Comparison of ENCODE assay signal across 23 cellular contexts in genomic region chr13:111013196-111013595, GRCh38.
DNase-seq lines count a peak whose midpoint lies in the region; ATAC-seq, FAIRE-seq and TF ChIP-seq lines count a peak whose summit lies in the region.
"Had no signal": no experiment of that assay in that cellular context is flagged by ENCODE, and none has a peak within 500 bp of the region (broad histone marks: within the 10 kb centered on the region; RNA-seq: fewer than 3 reads in every experiment).

No MANE protein-coding gene starts in this region.

- H3K79me2 ChIP-seq in HepG2 (ENCODE audit: insufficient read depth, low read length) (no peaks in the 10 kb centered on the region), K562 (ENCODE audit: control insufficient read depth, insufficient read depth, low read length) (no peaks in the 10 kb centered on the region)

- in situ Hi-C loops in HepG2 (cut with HindIII; ENCODE audit: extremely low pct_ligation_motif_present, low pct_unique_long_range_greater_than_20kb): no loop called here
- in situ Hi-C loops in K562 (cut with MboI): no loop called here

- H3K4me1 Mint-ChIP-seq in activated CD4-positive, alpha-beta T cell treated with anti-CD3 and anti-CD28 coated beads, Interleukin-2, amount 10 ng/mL, durations not matched to agents 24 days and 14 days: peaks cover 26% of the 10 kb centered on the region
- H3K4me1 Mint-ChIP-seq in activated CD8-positive, alpha-beta T cell treated with anti-CD3 and anti-CD28 coated beads, Interleukin-2, amount 10 ng/mL, durations not matched to agents 7 days and 5 days (ENCODE audit: low read depth): peaks cover 29% of the 10 kb centered on the region
- no peaks in the 10 kb centered on the region for H3K4me1 Mint-ChIP-seq in activated CD8-positive, alpha-beta T cell treated with anti-CD3 and anti-CD28 coated beads for 36 hours (ENCODE audit: low read depth)
- H3K4me1 Mint-ChIP-seq: B cell had no signal

- H3K9me1 ChIP-seq in K562 (ENCODE audit: control insufficient read depth, insufficient read depth, low read length): no peaks in the 10 kb centered on the region

- H3K4me2 ChIP-seq in HepG2 (ENCODE audit: low read depth, low read length) (no peak overlapping the region), K562 (ENCODE audit: insufficient read depth, low read length) (no peak overlapping the region)
- H3K4me2 ChIP-seq: BLaER1 had no signal

- no peak for DNase-seq in activated CD4-positive, alpha-beta T cell treated with anti-CD3 and anti-CD28 coated beads, Interleukin-2, amount 10 ng/mL, durations not matched to agents 24 days and 14 days
- DNase-seq in activated CD4-positive, alpha-beta T cell treated with anti-CD3 and anti-CD28 coated beads for 4 hours: no peak
- DNase-seq in activated CD8-positive, alpha-beta T cell treated with anti-CD3 and anti-CD28 coated beads, Interleukin-2, amount 10 ng/mL, durations not matched to agents 7 days and 5 days: no peak
- no peak for DNase-seq in activated CD8-positive, alpha-beta T cell treated with anti-CD3 and anti-CD28 coated beads for 36 hours
- DNase-seq in HepG2 (ENCODE audit: low spot score) (peak; percentile 16), right lobe of liver (no peak), K562 (ENCODE audit: extremely low read depth in 1 of 4, low spot score in 3 of 4) (no peak)
- DNase-seq: Caco-2; CD8-positive, alpha-beta T cell; DMS153; DND-41; GOT3; HCEC 1CT had no signal

- FAIRE-seq in HepG2 (lab: Jason Lieb, UNC) (no peak), K562 (lab: Jason Lieb, UNC) (no peak)
- FAIRE-seq: A204.1, G401.6, GM12892, H54 had no signal

- TF ChIP-seq EP300 in HepG2 (IDR thresholded peaks at IDR 0.05; ENCODE audit: low read depth in 2 of 2, low read length in 2 of 2) (no peak), HepG2 (CRISPR knock-in tag; IDR thresholded peaks at IDR 0.05; ENCODE audit: borderline replicate concordance) (no peak), K562 (IDR thresholded peaks at IDR 0.05; ENCODE audit: low read length) (no peak)

- H3K4me1 ChIP-seq in HepG2 (ENCODE audit: insufficient read depth, low read length) (no peaks in the 10 kb centered on the region; the same call in 1 of the 2 replicates), right lobe of liver (no peaks in the 10 kb centered on the region), K562 (replicated peaks in 1 of 2; ENCODE audit: control insufficient read depth in 2 of 2, insufficient read depth in 2 of 2, low read length in 2 of 2) (peaks cover 3 to 4% of the 10 kb centered on the region in 2 experiments; a peak in 3 of 5 replicates)
- H3K4me1 ChIP-seq: BLaER1, Caco-2 had no signal

- no peak for TF ChIP-seq CTCF in activated CD8-positive, alpha-beta T cell treated with anti-CD3 and anti-CD28 coated beads for 36 hours (IDR thresholded peaks at IDR 0.05)
- TF ChIP-seq CTCF in HepG2 (CRISPR knock-in tag; IDR thresholded peaks at IDR 0.05) (no peak), right lobe of liver (IDR thresholded peaks at IDR 0.05) (no peak), K562 (IDR thresholded peaks at IDR 0.05 in 2 of 3, conservative IDR thresholded peaks at IDR 0.05 in 1 of 3; ENCODE audit: insufficient read depth in 2 of 3, low read depth in 1 of 3, low read length in 3 of 3) (no peak)

- POLR2A ChIA-PET in activated CD8-positive, alpha-beta T cell treated with anti-CD3 and anti-CD28 coated beads, Interleukin-2, amount 10 ng/mL, durations not matched to agents 7 days and 5 days (lab: Charles Lee): no interaction called here
- POLR2A ChIA-PET in activated CD8-positive, alpha-beta T cell treated with anti-CD3 and anti-CD28 coated beads for 36 hours (lab: Charles Lee): no interaction called here
- POLR2A ChIA-PET in HepG2 (lab: Yijun Ruan, JAX): no interaction called here
- POLR2A ChIA-PET in K562 (lab: Yijun Ruan, JAX): interaction anchor here (1.2 kb wide), 1 partner anchor 12 kb away, joined by 3 read pairs; no protein-coding TSS in a partner anchor

- H3K36me3 ChIP-seq in HepG2 (replicated peaks in 1 of 2; ENCODE audit: control insufficient read depth in 1 of 2, insufficient read depth in 2 of 2, low read length in 2 of 2) (no peaks in the 10 kb centered on the region), right lobe of liver (no peaks in the 10 kb centered on the region), K562 (ENCODE audit: control insufficient read depth, insufficient read depth, low read length) (no peaks in the 10 kb centered on the region)
- H3K36me3 ChIP-seq: BLaER1 had no signal

- peaks cover 13% of the 10 kb centered on the region for H3K27me3 Mint-ChIP-seq in activated CD4-positive, alpha-beta T cell treated with anti-CD3 and anti-CD28 coated beads, Interleukin-2, amount 10 ng/mL, durations not matched to agents 24 days and 14 days
- H3K27me3 Mint-ChIP-seq in activated CD8-positive, alpha-beta T cell treated with anti-CD3 and anti-CD28 coated beads, Interleukin-2, amount 10 ng/mL, durations not matched to agents 7 days and 5 days (ENCODE audit: low read depth): peaks cover 14% of the 10 kb centered on the region
- H3K27me3 Mint-ChIP-seq in activated CD8-positive, alpha-beta T cell treated with anti-CD3 and anti-CD28 coated beads for 36 hours: peaks cover 11% of the 10 kb centered on the region

- H4K20me1 ChIP-seq in HepG2 (ENCODE audit: insufficient read depth, low read length): no peaks in the 10 kb centered on the region
- H4K20me1 ChIP-seq in K562 (replicated peaks; ENCODE audit: control insufficient read depth, insufficient read depth, low read length): no peaks in the 10 kb centered on the region
- H4K20me1 ChIP-seq: BLaER1 had no signal

- peaks cover 2% of the 10 kb centered on the region for H3K36me3 Mint-ChIP-seq in activated CD4-positive, alpha-beta T cell treated with anti-CD3 and anti-CD28 coated beads, Interleukin-2, amount 10 ng/mL, durations not matched to agents 24 days and 14 days (ENCODE audit: low read depth)
- H3K36me3 Mint-ChIP-seq in activated CD8-positive, alpha-beta T cell treated with anti-CD3 and anti-CD28 coated beads, Interleukin-2, amount 10 ng/mL, durations not matched to agents 7 days and 5 days (ENCODE audit: low read depth): no peaks in the 10 kb centered on the region
- H3K36me3 Mint-ChIP-seq in activated CD8-positive, alpha-beta T cell treated with anti-CD3 and anti-CD28 coated beads for 36 hours (ENCODE audit: low read depth): no peaks in the 10 kb centered on the region
- H3K36me3 Mint-ChIP-seq: CD4-positive, CD25-positive, alpha-beta regulatory T cell; CD8-positive, alpha-beta T cell had no signal

- H2AFZ ChIP-seq in HepG2 (ENCODE audit: low read length) (no peak overlapping the region), K562 (ENCODE audit: low read depth, low read length) (0 out of 2 replicates have a peak overlapping the region, but pooled peaks have one; percentile 21)

- peak overlapping the region; percentile 73 for H3K27ac Mint-ChIP-seq in activated CD4-positive, alpha-beta T cell treated with anti-CD3 and anti-CD28 coated beads, Interleukin-2, amount 10 ng/mL, durations not matched to agents 24 days and 14 days
- peak overlapping the region; percentile 34 for H3K27ac Mint-ChIP-seq in activated CD8-positive, alpha-beta T cell treated with anti-CD3 and anti-CD28 coated beads, Interleukin-2, amount 10 ng/mL, durations not matched to agents 7 days and 5 days
- H3K27ac Mint-ChIP-seq in activated CD8-positive, alpha-beta T cell treated with anti-CD3 and anti-CD28 coated beads for 36 hours: no peak overlapping the region
- H3K27ac Mint-ChIP-seq: B cell; CD4-positive, CD25-positive, alpha-beta regulatory T cell; CD8-positive, alpha-beta T cell had no signal

- CTCF ChIA-PET in activated CD8-positive, alpha-beta T cell treated with anti-CD3 and anti-CD28 coated beads, Interleukin-2, amount 10 ng/mL, durations not matched to agents 7 days and 5 days (lab: Charles Lee): interaction anchor here (0.7 kb wide), 1 partner anchor 195 kb away, joined by 3 read pairs; no protein-coding TSS in a partner anchor
- CTCF ChIA-PET in activated CD8-positive, alpha-beta T cell treated with anti-CD3 and anti-CD28 coated beads for 36 hours (lab: Charles Lee): interaction anchor here (1.1 kb wide), 1 partner anchor 33 kb away, joined by 4 read pairs; no protein-coding TSS in a partner anchor
- CTCF ChIA-PET in HepG2 (lab: Yijun Ruan, JAX; ENCODE audit: low intra/inter-chr PET ratio, low total read pairs) (no interaction called here), K562 (lab: Yijun Ruan, JAX; ENCODE audit: low intra/inter-chr PET ratio) (no interaction called here)

- TF ChIP-seq RAD21 in HepG2 (CRISPR knock-in tag; IDR thresholded peaks at IDR 0.05) (no peak), K562 (CRISPR knock-in tag; conservative IDR thresholded peaks at IDR 0.05 in 1 of 2, IDR thresholded peaks at IDR 0.05 in 1 of 2) (no peak)

- H3K4me3 ChIP-seq in HepG2 (replicated peaks in 1 of 3; ENCODE audit: insufficient read depth in 1 of 3, low read depth in 2 of 3, low read length in 3 of 3) (no peak overlapping the region), right lobe of liver (no peak overlapping the region), K562 (no peak overlapping the region)
- H3K4me3 ChIP-seq: BLaER1 had no signal

- H3K4me3 Mint-ChIP-seq in activated CD4-positive, alpha-beta T cell treated with anti-CD3 and anti-CD28 coated beads, Interleukin-2, amount 10 ng/mL, durations not matched to agents 24 days and 14 days: no peak overlapping the region
- H3K4me3 Mint-ChIP-seq in activated CD8-positive, alpha-beta T cell treated with anti-CD3 and anti-CD28 coated beads, Interleukin-2, amount 10 ng/mL, durations not matched to agents 7 days and 5 days: no peak overlapping the region
- H3K4me3 Mint-ChIP-seq in activated CD8-positive, alpha-beta T cell treated with anti-CD3 and anti-CD28 coated beads for 36 hours: no peak overlapping the region
- H3K4me3 Mint-ChIP-seq: B cell; CD4-positive, CD25-positive, alpha-beta regulatory T cell; CD8-positive, alpha-beta T cell had no signal

- BruUV-seq in HepG2 (replicated peaks; lab: Mats Ljungman, UMichigan): no TSS peak
- BruUV-seq in K562 (replicated peaks; lab: Mats Ljungman, UMichigan): no TSS peak

- 0% methylated on average over 3 of the region's 3 CpGs for WGBS in HepG2 (ENCODE audit: low lambda C conversion rate)
- WGBS in right lobe of liver (ENCODE audit: insufficient coverage, low coverage, low lambda C conversion rate, missing lambda C conversion rate): 40% methylated on average over 3 of the region's 3 CpGs
- 15% methylated on average over 3 of the region's 3 CpGs for WGBS in K562 (ENCODE audit: insufficient coverage, low coverage, missing lambda C conversion rate)

- H3K27ac ChIP-seq in HepG2 (ENCODE audit: extremely low read length, insufficient read depth, low read length) (no peak overlapping the region), right lobe of liver (no peak overlapping the region), K562 (ENCODE audit: extremely low read depth, low read depth, low read length) (no peak overlapping the region)
- H3K27ac ChIP-seq: 22Rv1, BLaER1, C4-2B had no signal

- intact Hi-C loops in activated CD4-positive, alpha-beta T cell treated with anti-CD3 and anti-CD28 coated beads, Interleukin-2, amount 10 ng/mL, durations not matched to agents 24 days and 14 days (cut with micrococcal nuclease): loop anchor here (1.0 kb wide), 1 partner anchor 48 kb away; no protein-coding TSS in a partner anchor
- intact Hi-C loops in activated CD8-positive, alpha-beta T cell treated with anti-CD3 and anti-CD28 coated beads for 36 hours (cut with micrococcal nuclease): no loop called here
- intact Hi-C loops in HepG2 (cut with micrococcal nuclease; ENCODE audit: unreplicated experiment) (no loop called here), right lobe of liver (cut with DNase I) (no loop called here), K562 (cut with micrococcal nuclease) (no loop called here)

- H3K9me3 Mint-ChIP-seq in activated CD4-positive, alpha-beta T cell treated with anti-CD3 and anti-CD28 coated beads, Interleukin-2, amount 10 ng/mL, durations not matched to agents 24 days and 14 days: peaks cover 19% of the 10 kb centered on the region
- H3K9me3 Mint-ChIP-seq in activated CD8-positive, alpha-beta T cell treated with anti-CD3 and anti-CD28 coated beads, Interleukin-2, amount 10 ng/mL, durations not matched to agents 7 days and 5 days (ENCODE audit: insufficient read depth): no peaks in the 10 kb centered on the region
- no peaks in the 10 kb centered on the region for H3K9me3 Mint-ChIP-seq in activated CD8-positive, alpha-beta T cell treated with anti-CD3 and anti-CD28 coated beads for 36 hours
- H3K9me3 Mint-ChIP-seq: CD8-positive, alpha-beta T cell had no signal

- H3K27me3 ChIP-seq in HepG2 (ENCODE audit: control insufficient read depth in 1 of 2, insufficient read depth in 2 of 2, low read length in 2 of 2) (no peaks in the 10 kb centered on the region; a peak in 1 of 5 replicates), right lobe of liver (no peaks in the 10 kb centered on the region), K562 (ENCODE audit: control insufficient read depth in 2 of 2, insufficient read depth in 2 of 2, low read length in 2 of 2) (no peaks in the 10 kb centered on the region)
- H3K27me3 ChIP-seq: BLaER1 had no signal

- no peak for ATAC-seq in activated CD8-positive, alpha-beta T cell treated with anti-CD3 and anti-CD28 coated beads, Interleukin-2, amount 10 ng/mL, durations not matched to agents 7 days and 5 days
- ATAC-seq in activated CD8-positive, alpha-beta T cell treated with anti-CD3 and anti-CD28 coated beads for 36 hours: no peak
- no peak for ATAC-seq in HepG2
- no peak for ATAC-seq in right lobe of liver
- no peak for ATAC-seq in K562
- ATAC-seq in esophagus mucosa: no peak
- ATAC-seq: CD8-positive, alpha-beta T cell had no signal

- H3K9ac ChIP-seq in HepG2 (ENCODE audit: insufficient read depth, low read depth, low read length) (no peak overlapping the region), K562 (ENCODE audit: insufficient read depth in 1 of 2, low read depth in 2 of 2, low read length in 2 of 2) (no peak overlapping the region)
- H3K9ac ChIP-seq: BLaER1 had no signal

- TF ChIP-seq POLR2A in HepG2 (IDR thresholded peaks at IDR 0.05; ENCODE audit: insufficient read depth in 1 of 2, low read depth in 2 of 2, low read length in 2 of 2) (no peak), right lobe of liver (IDR thresholded peaks at IDR 0.05) (no peak), K562 (conservative IDR thresholded peaks at IDR 0.05) (no peak)

- H3K9me3 ChIP-seq in HepG2 (ENCODE audit: low read length): no peaks in the 10 kb centered on the region
- no peaks in the 10 kb centered on the region for H3K9me3 ChIP-seq in right lobe of liver
- no peaks in the 10 kb centered on the region for H3K9me3 ChIP-seq in K562 (replicated peaks; ENCODE audit: control insufficient read depth, insufficient read depth, low read depth, low read length)
- H3K9me3 ChIP-seq: BLaER1, Caco-2 had no signal

Comparison
In these comparisons a context has a peak if more than half of its experiments do, and no peak if none do; other contexts are left out.
1. CTCF ChIA-PET loops: an anchor here in activated CD8-positive, alpha-beta T cell treated with anti-CD3 and anti-CD28 coated beads, Interleukin-2, amount 10 ng/mL, durations not matched to agents 7 days and 5 days (0.7 kb wide) and activated CD8-positive, alpha-beta T cell treated with anti-CD3 and anti-CD28 coated beads for 36 hours (1.1 kb wide); none called in HepG2 and K562.